ENCODE assay signal across 9 cellular contexts in the genomic region with DNA sequence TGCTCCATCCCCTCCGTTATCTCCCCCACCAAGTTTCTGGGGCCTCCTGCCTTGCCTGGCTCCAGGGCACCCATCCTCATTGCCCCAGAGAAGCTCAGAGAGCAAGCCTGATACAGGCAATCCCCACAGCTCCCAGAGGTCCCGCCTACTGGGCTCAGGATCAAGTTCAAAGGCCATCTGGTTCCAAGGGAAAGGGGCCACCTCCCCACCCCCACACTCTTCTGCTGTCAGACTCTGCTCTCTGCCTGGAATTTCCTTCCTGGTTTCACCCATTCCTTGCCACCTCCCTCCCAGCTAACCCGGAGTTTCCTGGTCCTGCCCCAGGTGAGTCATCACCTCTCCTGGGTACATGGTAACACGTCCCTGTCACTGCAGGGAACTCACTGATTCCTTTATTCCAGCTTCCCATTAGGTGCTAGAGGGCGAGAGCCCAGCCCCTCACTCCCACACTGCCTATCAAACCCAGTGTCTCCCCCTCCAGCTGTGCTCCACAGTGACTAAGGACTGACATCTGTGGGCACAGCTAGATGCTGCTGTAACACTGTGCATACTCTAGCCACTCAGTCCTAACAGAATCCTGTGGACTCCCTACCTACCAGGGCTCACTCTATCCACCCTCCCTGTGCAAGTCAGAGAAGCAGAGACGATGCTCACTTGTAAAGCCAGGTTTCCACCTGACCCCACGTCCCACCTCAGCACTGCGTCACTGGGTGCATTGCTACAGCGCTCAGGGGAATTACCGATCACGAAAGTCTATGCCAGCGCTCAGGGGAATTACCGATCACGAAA. TPM values are rescaled to one million over a fixed set of nuclear protein-coding genes. Genes with fewer than 3 reads are reported as not detected.
A peak's percentile ranks its signal among the peaks of the same experiment; 100 is the strongest.
DNase-seq lines count a peak whose midpoint lies in the region; ATAC-seq and TF ChIP-seq lines count a peak whose summit lies in the region.
"Had no signal": no experiment of that assay in that cellular context is flagged by ENCODE, and none has a peak within 500 bp of the region (broad histone marks: within the 10 kb centered on the region; RNA-seq: fewer than 3 reads in every experiment).

No MANE protein-coding gene starts in this region.

- TF ChIP-seq CTCF in RWPE1 (conservative IDR thresholded peaks at IDR 0.05; ENCODE audit: low read depth) (no peak), chondrocyte (IDR thresholded peaks at IDR 0.05) (no peak)

- CTCF ChIA-PET in RWPE1 (lab: Yijun Ruan, JAX) = no interaction called here

- no peak overlapping the region for H3K4me3 Mint-ChIP-seq in chondrocyte (ENCODE audit: unreplicated experiment)

- no peaks in the 10 kb centered on the region for H3K9me3 Mint-ChIP-seq in chondrocyte (ENCODE audit: low read depth)

- no peaks in the 10 kb centered on the region for H3K36me3 Mint-ChIP-seq in chondrocyte (ENCODE audit: low read depth)

- peaks cover 11% of the 10 kb centered on the region for H3K4me1 Mint-ChIP-seq in chondrocyte (ENCODE audit: low read depth)

- H3K27ac Mint-ChIP-seq in chondrocyte (ENCODE audit: unreplicated experiment) = no peak overlapping the region

- peak overlapping the region; percentile 64 for H3K27ac ChIP-seq in RWPE1
- H3K27ac ChIP-seq: dorsolateral prefrontal cortex had no signal

- H3K27me3 Mint-ChIP-seq in chondrocyte (ENCODE audit: low read depth) = no peaks in the 10 kb centered on the region

- DNase-seq in GDM1 (lab: John Stamatoyannopoulos, UW) = peak; percentile 30
- DNase-seq in RWPE1 (ENCODE audit: low spot score) = peak; percentile 83
- peak; percentile 93 to 96 for DNase-seq in left colon
- DNase-seq in dedifferentiated amniotic fluid mesenchymal stem cell (ENCODE audit: extremely low spot score) = no peak
- DNase-seq in NCI-H187 (lab: John Stamatoyannopoulos, UW) = no peak
- DNase-seq in chondrocyte (ENCODE audit: low spot score) = no peak

- ATAC-seq in GM21825 (IDR thresholded peaks at IDR 0.05; ENCODE audit: unreplicated experiment) = peak; percentile 54
- ATAC-seq in left colon = peak; percentile 93
- no peak for ATAC-seq in HG02678 (IDR thresholded peaks at IDR 0.05; ENCODE audit: unreplicated experiment)

- POLR2A ChIA-PET in RWPE1 (lab: Yijun Ruan, JAX; ENCODE audit: low non-redundant PET) = no interaction called here

- intact Hi-C loops in left colon (cut with DNase I, micrococcal nuclease) = no loop called here

RNA-seq across cellular contexts. Expression of gene RSPH1, which starts 21.8 kb away (rescaled TPM):
- total RNA-seq in left colon (1 to 10 TPM; 3.3 to 7.4 TPM), chondrocyte (0.15 TPM in 1 of 3 replicates, not detected in the others)

RNA-seq across cellular contexts. Expression of gene SLC37A1, which starts 39.4 kb away (rescaled TPM):
- total RNA-seq in left colon (100 to 1,000 TPM in 1 of 2 donors, 10 to 100 TPM in 1; 63.5 to 171 TPM), chondrocyte (3.5 to 4.8 TPM (median 4.7 TPM) in 3 replicates)

Comparison
In these comparisons a context has a peak if more than half of its experiments do, and no peak if none do; other contexts are left out.
1. DNase-seq: peak in GDM1 (single experiment), RWPE1 (single experiment) and left colon (2 of 2); none in dedifferentiated amniotic fluid mesenchymal stem cell (single experiment), NCI-H187 (0 of 2) and chondrocyte (single experiment).
2. RNA of gene SLC37A1, which starts 39.4 kb away (total RNA-seq): 63.5 to 171 TPM in left colon; 3.5 to 4.8 TPM in chondrocyte; every median in the first group is over 10 times any median in the second.